In the genomic region with DNA sequence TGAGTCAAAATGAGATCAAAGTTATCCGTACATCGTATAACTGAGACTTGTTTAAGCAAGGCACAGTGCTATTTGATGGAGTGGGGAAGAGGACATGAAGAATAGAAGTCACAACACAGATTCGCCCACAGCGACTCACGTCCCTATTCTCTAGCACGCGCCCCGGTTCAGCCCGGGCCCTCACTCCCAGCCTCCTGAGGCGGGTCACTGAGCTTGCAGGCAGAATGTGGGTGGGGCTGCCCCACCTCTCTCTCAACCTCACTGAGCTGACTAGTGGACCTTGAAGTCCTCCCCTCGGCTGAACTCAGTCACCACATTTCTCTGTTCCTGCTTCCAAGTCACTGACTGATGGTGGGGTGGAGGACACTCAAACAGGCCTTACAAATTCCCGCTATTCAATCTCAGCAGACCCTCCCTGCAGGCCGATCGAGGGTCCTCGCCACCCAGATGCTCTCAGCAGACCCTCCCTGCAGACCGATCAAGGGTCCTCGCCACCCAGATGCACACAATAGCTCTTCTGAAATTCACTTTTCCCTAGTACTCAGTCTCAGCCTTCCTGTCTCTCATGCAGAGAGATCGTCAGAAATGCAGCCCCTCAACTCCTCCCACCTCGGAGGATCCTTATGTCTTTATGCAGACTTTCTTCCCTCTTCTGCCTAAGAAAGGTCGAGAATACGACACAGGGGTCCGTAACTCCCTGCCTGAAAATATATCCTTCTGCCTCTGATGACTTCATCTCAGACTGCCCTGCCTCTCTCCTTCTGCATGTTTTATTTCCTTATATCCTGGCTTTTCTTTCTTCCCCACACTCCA, we compare ENCODE assay signal across 1 cellular context.
TF ChIP-seq lines count a peak whose summit lies in the region.

No MANE protein-coding gene starts in this region.

TF ChIP-seq in K562, 482 proteins besides CTCF, POLR2A, EP300 and RAD21 (continued from another document):
- TF ChIP-seq TBP (optimal IDR thresholded peaks at IDR 0.05; ENCODE audit: low read depth, low read length) (no peak), TGIF2 (CRISPR knock-in tag; IDR thresholded peaks at IDR 0.05) (no peak), XRCC4 (IDR thresholded peaks at IDR 0.05; ENCODE audit: extremely low read depth, insufficient read depth, insufficient read length) (no peak), SREBF2 (CRISPR knock-in tag; IDR thresholded peaks at IDR 0.05) (no peak), ZNF253 (CRISPR knock-in tag; conservative IDR thresholded peaks at IDR 0.05) (no peak), ZNF311 (CRISPR knock-in tag; IDR thresholded peaks at IDR 0.05) (no peak), KAT2B (IDR thresholded peaks at IDR 0.05; ENCODE audit: low read depth, low read length) (no peak), SMAD2 (IDR thresholded peaks at IDR 0.05; ENCODE audit: low read depth, low read length) (no peak), ZKSCAN1 (IDR thresholded peaks at IDR 0.05; ENCODE audit: low read depth, low read length) (no peak), RBM25 (IDR thresholded peaks at IDR 0.05; ENCODE audit: low read depth, low read length, severe bottlenecking) (no peak), TSC22D4 (tag; IDR thresholded peaks at IDR 0.05) (no peak), MBD2 (IDR thresholded peaks at IDR 0.05; ENCODE audit: borderline replicate concordance, low read depth) (no peak)
- TF ChIP-seq, protein P1, sequence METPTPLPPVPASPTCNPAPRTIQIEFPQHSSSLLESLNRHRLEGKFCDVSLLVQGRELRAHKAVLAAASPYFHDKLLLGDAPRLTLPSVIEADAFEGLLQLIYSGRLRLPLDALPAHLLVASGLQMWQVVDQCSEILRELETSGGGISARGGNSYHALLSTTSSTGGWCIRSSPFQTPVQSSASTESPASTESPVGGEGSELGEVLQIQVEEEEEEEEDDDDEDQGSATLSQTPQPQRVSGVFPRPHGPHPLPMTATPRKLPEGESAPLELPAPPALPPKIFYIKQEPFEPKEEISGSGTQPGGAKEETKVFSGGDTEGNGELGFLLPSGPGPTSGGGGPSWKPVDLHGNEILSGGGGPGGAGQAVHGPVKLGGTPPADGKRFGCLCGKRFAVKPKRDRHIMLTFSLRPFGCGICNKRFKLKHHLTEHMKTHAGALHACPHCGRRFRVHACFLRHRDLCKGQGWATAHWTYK (CRISPR knock-in tag; IDR thresholded peaks at IDR 0.05) = no peak
- TF ChIP-seq, protein P2, sequence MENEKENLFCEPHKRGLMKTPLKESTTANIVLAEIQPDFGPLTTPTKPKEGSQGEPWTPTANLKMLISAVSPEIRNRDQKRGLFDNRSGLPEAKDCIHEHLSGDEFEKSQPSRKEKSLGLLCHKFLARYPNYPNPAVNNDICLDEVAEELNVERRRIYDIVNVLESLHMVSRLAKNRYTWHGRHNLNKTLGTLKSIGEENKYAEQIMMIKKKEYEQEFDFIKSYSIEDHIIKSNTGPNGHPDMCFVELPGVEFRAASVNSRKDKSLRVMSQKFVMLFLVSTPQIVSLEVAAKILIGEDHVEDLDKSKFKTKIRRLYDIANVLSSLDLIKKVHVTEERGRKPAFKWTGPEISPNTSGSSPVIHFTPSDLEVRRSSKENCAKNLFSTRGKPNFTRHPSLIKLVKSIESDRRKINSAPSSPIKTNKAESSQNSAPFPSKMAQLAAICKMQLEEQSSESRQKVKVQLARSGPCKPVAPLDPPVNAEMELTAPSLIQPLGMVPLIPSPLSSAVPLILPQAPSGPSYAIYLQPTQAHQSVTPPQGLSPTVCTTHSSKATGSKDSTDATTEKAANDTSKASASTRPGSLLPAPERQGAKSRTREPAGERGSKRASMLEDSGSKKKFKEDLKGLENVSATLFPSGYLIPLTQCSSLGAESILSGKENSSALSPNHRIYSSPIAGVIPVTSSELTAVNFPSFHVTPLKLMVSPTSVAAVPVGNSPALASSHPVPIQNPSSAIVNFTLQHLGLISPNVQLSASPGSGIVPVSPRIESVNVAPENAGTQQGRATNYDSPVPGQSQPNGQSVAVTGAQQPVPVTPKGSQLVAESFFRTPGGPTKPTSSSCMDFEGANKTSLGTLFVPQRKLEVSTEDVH (IDR thresholded peaks at IDR 0.05; ENCODE audit: low read depth, partially characterized antibody) = no peak
- TF ChIP-seq, protein P3, sequence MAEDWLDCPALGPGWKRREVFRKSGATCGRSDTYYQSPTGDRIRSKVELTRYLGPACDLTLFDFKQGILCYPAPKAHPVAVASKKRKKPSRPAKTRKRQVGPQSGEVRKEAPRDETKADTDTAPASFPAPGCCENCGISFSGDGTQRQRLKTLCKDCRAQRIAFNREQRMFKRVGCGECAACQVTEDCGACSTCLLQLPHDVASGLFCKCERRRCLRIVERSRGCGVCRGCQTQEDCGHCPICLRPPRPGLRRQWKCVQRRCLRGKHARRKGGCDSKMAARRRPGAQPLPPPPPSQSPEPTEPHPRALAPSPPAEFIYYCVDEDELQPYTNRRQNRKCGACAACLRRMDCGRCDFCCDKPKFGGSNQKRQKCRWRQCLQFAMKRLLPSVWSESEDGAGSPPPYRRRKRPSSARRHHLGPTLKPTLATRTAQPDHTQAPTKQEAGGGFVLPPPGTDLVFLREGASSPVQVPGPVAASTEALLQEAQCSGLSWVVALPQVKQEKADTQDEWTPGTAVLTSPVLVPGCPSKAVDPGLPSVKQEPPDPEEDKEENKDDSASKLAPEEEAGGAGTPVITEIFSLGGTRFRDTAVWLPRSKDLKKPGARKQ (CRISPR knock-in tag; IDR thresholded peaks at IDR 0.05) = no peak
